19 cellular contexts compared by ENCODE assay signal in genomic region chr5:84265739-84266464, GRCh38.
DNase-seq lines count a peak whose midpoint lies in the region; ATAC-seq, FAIRE-seq and TF ChIP-seq lines count a peak whose summit lies in the region.
"Had no signal": no experiment of that assay in that cellular context is flagged by ENCODE, and none has a peak within 500 bp of the region (broad histone marks: within the 10 kb centered on the region; RNA-seq: fewer than 3 reads in every experiment).

No MANE protein-coding gene starts in this region.

- POLR2A ChIA-PET in WTC11 (lab: Charles Lee) = no interaction called here

- peak overlapping the region; percentile 25 for H3K27ac ChIP-seq in HUES48 (ENCODE audit: low read depth, low read length)
- peak overlapping the region; percentile 84 for H3K27ac ChIP-seq in iPS DF 6.9 (ENCODE audit: low read length)
- no peak overlapping the region for H3K27ac ChIP-seq in Karpas-422 (ENCODE audit: low read length)
- H3K27ac ChIP-seq: GM23248 had no signal

- TF ChIP-seq CTCF in WTC11 (IDR thresholded peaks at IDR 0.05) = no peak
- TF ChIP-seq CTCF in nephron progenitor cell (IDR thresholded peaks at IDR 0.05) = no peak
- TF ChIP-seq CTCF in D721Med (IDR thresholded peaks at IDR 0.05; ENCODE audit: insufficient read depth, missing control alignments) = no peak

- H4K20me1 ChIP-seq in Karpas-422 (ENCODE audit: insufficient read depth, low read depth, low read length) = no peaks in the 10 kb centered on the region

- no peaks in the 10 kb centered on the region for H3K27me3 ChIP-seq in HUES48 (ENCODE audit: control insufficient read depth, insufficient read depth, low read length)
- H3K27me3 ChIP-seq in iPS DF 6.9 (ENCODE audit: control insufficient read depth, insufficient read depth, low read length) = no peaks in the 10 kb centered on the region
- H3K27me3 ChIP-seq in Karpas-422 (ENCODE audit: low read length) = no peaks in the 10 kb centered on the region
- H3K27me3 ChIP-seq: BE2C had no signal

- ATAC-seq in WTC11 = peak; percentile 86
- ATAC-seq: K562 had no signal

- peaks cover 3% of the 10 kb centered on the region; the same call in 1 of the 2 replicates for H3K36me3 Mint-ChIP-seq in WTC11
- no peaks in the 10 kb centered on the region for H3K36me3 Mint-ChIP-seq in nephron progenitor cell (ENCODE audit: low read depth)
- H3K36me3 Mint-ChIP-seq: CD4-positive, CD25-positive, alpha-beta regulatory T cell had no signal

- H3K27ac Mint-ChIP-seq in WTC11 (peak overlapping the region; percentile 94), nephron progenitor cell (peak overlapping the region; percentile 68)
- H3K27ac Mint-ChIP-seq: CD4-positive, CD25-positive, alpha-beta regulatory T cell had no signal

- H3K36me3 ChIP-seq in HUES48 (ENCODE audit: control insufficient read depth, insufficient read depth, low read length) (no peaks in the 10 kb centered on the region), iPS DF 6.9 (ENCODE audit: control insufficient read depth, insufficient read depth, low read length) (no peaks in the 10 kb centered on the region), Karpas-422 (ENCODE audit: insufficient read depth, low read length) (no peaks in the 10 kb centered on the region)
- H3K36me3 ChIP-seq: BE2C had no signal

- CTCF ChIA-PET in WTC11 (lab: Charles Lee) = interaction anchor here (1.0 to 1.5 kb wide), 2 partner anchors 11 to 783 kb away, joined by 3 to 5 read pairs; no protein-coding TSS in a partner anchor

- H3K9ac ChIP-seq in HUES48 (ENCODE audit: low read depth, low read length) (no peak overlapping the region), Karpas-422 (ENCODE audit: low read length) (no peak overlapping the region)
- H3K9ac ChIP-seq: GM23248 had no signal

- H3K27me3 Mint-ChIP-seq in WTC11 (ENCODE audit: low read depth) = peaks cover 24% of the 10 kb centered on the region
- H3K27me3 Mint-ChIP-seq in nephron progenitor cell (ENCODE audit: low read depth, poor library complexity) = peaks cover 4% of the 10 kb centered on the region
- H3K27me3 Mint-ChIP-seq: CD4-positive, CD25-positive, alpha-beta regulatory T cell had no signal

- intact Hi-C loops in cardiac septum (cut with DNase I) = no loop called here

- no peaks in the 10 kb centered on the region for H3K9me3 Mint-ChIP-seq in WTC11
- H3K9me3 Mint-ChIP-seq in nephron progenitor cell = no peaks in the 10 kb centered on the region

- H3K9me3 ChIP-seq in HUES48 (ENCODE audit: control insufficient read depth, insufficient read depth, low read length) = no peaks in the 10 kb centered on the region
- no peaks in the 10 kb centered on the region for H3K9me3 ChIP-seq in iPS DF 6.9 (ENCODE audit: control insufficient read depth, insufficient read depth, low read length)
- peaks cover 11% of the 10 kb centered on the region for H3K9me3 ChIP-seq in Karpas-422 (ENCODE audit: low read length)
- H3K9me3 ChIP-seq: BE2C had no signal

- no peak overlapping the region for H3K4me2 ChIP-seq in Karpas-422 (ENCODE audit: low read depth, low read length, poor library complexity, severe bottlenecking)

- no peaks in the 10 kb centered on the region for H3K79me2 ChIP-seq in Karpas-422 (ENCODE audit: low read length)

- 0 out of 2 replicates have a peak overlapping the region, but pooled peaks have one; percentile 10 for H3K4me3 ChIP-seq in HUES48 (ENCODE audit: low read depth, low read length)
- no peak overlapping the region for H3K4me3 ChIP-seq in iPS DF 6.9 (ENCODE audit: low read length)
- H3K4me3 ChIP-seq in Karpas-422 (ENCODE audit: low read length) = no peak overlapping the region
- H3K4me3 ChIP-seq: GM23248, K562 had no signal

- no peak for DNase-seq in WTC11 (ENCODE audit: low spot score)
- no peak for DNase-seq in iPS DF 6.9 (ENCODE audit: low read depth, low spot score)
- DNase-seq in nephron progenitor cell = no peak
- DNase-seq in Karpas-422 = no peak
- DNase-seq in D721Med (ENCODE audit: insufficient read length, low spot score) = no peak
- no peak for DNase-seq in SIG-M5 treated with dmso at 0.1 percent for 504 hours (lab: John Stamatoyannopoulos, UW; ENCODE audit: unreplicated experiment)
- no peak for DNase-seq in cardiac septum (ENCODE audit: low spot score)
- DNase-seq: ACHN; BE2C; C1 segment of cervical spinal cord; CD4-positive, CD25-positive, alpha-beta regulatory T cell; DMS79 treated with DMSO at 0.1 percent for 48 hours; GM23248; H7 had no signal

- no CpG with 5 or more reads among the region's 1 CpG for WGBS in iPS DF 6.9 (ENCODE audit: insufficient coverage, insufficient read length)

- H3K9me2 ChIP-seq in Karpas-422 (replicated peaks; ENCODE audit: insufficient read depth, low read length) = 0 out of 2 replicates have a peak, but pooled peaks cover 3% of the 10 kb centered on the region

- peak overlapping the region; percentile 38; the same call in 1 of the 2 replicates for H3K4me3 Mint-ChIP-seq in WTC11
- no peak overlapping the region for H3K4me3 Mint-ChIP-seq in nephron progenitor cell
- H3K4me3 Mint-ChIP-seq: CD4-positive, CD25-positive, alpha-beta regulatory T cell had no signal

- no peak overlapping the region for H2AFZ ChIP-seq in Karpas-422 (ENCODE audit: low read length)
- H2AFZ ChIP-seq: GM23248 had no signal

- FAIRE-seq in D721Med (lab: Jason Lieb, UNC) = no peak
- FAIRE-seq: A204.1, GM12891, GM18507, K562 had no signal

- H3K4me1 Mint-ChIP-seq in WTC11 (peaks cover 49% of the 10 kb centered on the region), nephron progenitor cell (peaks cover 33% of the 10 kb centered on the region)
- H3K4me1 Mint-ChIP-seq: CD4-positive, CD25-positive, alpha-beta regulatory T cell had no signal

- H3K4me1 ChIP-seq in HUES48 (ENCODE audit: control insufficient read depth, insufficient read depth, low read length) = peaks cover 37% of the 10 kb centered on the region
- peaks cover 2% of the 10 kb centered on the region; the same call in 1 of the 2 replicates for H3K4me1 ChIP-seq in iPS DF 6.9 (ENCODE audit: control insufficient read depth, insufficient read depth, low read length)
- no peaks in the 10 kb centered on the region for H3K4me1 ChIP-seq in Karpas-422 (ENCODE audit: low read length)

TF ChIP-seq in WTC11, 78 proteins besides CTCF, POLR2A, EP300 and RAD21:
- no peak for TF ChIP-seq PRRX2 (CRISPR knock-in tag; IDR thresholded peaks at IDR 0.05)
- no peak for TF ChIP-seq NR2C2 (CRISPR knock-in tag; IDR thresholded peaks at IDR 0.05)
- no peak for TF ChIP-seq SP1 (CRISPR knock-in tag; conservative IDR thresholded peaks at IDR 0.05)
- TF ChIP-seq FOXP1 (CRISPR knock-in tag; IDR thresholded peaks at IDR 0.05; ENCODE audit: borderline replicate concordance) = no peak
- no peak for TF ChIP-seq USF2 (CRISPR knock-in tag; IDR thresholded peaks at IDR 0.05)
- TF ChIP-seq NR3C1 (CRISPR knock-in tag; conservative IDR thresholded peaks at IDR 0.05; ENCODE audit: low read depth) = no peak
- no peak for TF ChIP-seq ZNF416 (CRISPR knock-in tag; IDR thresholded peaks at IDR 0.05)
- no peak for TF ChIP-seq TP53 (CRISPR knock-in tag; IDR thresholded peaks at IDR 0.05)
- no peak for TF ChIP-seq CREM (CRISPR knock-in tag; IDR thresholded peaks at IDR 0.05)
- TF ChIP-seq TEAD1 (CRISPR knock-in tag; IDR thresholded peaks at IDR 0.05) = no peak
- TF ChIP-seq, protein P1, sequence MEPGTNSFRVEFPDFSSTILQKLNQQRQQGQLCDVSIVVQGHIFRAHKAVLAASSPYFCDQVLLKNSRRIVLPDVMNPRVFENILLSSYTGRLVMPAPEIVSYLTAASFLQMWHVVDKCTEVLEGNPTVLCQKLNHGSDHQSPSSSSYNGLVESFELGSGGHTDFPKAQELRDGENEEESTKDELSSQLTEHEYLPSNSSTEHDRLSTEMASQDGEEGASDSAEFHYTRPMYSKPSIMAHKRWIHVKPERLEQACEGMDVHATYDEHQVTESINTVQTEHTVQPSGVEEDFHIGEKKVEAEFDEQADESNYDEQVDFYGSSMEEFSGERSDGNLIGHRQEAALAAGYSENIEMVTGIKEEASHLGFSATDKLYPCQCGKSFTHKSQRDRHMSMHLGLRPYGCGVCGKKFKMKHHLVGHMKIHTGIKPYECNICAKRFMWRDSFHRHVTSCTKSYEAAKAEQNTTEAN (CRISPR knock-in tag; IDR thresholded peaks at IDR 0.05) = no peak
- no peak for TF ChIP-seq OVOL2 (CRISPR knock-in tag; IDR thresholded peaks at IDR 0.05; ENCODE audit: borderline replicate concordance)
